In genomic region chr2:9310390-9310789, GRCh38 we compare ENCODE assay signal across 10 cellular contexts.
DNase-seq lines count a peak whose midpoint lies in the region; ATAC-seq, FAIRE-seq and TF ChIP-seq lines count a peak whose summit lies in the region.
"Had no signal": no experiment of that assay in that cellular context is flagged by ENCODE, and none has a peak within 500 bp of the region (broad histone marks: within the 10 kb centered on the region; RNA-seq: fewer than 3 reads in every experiment).

No MANE protein-coding gene starts in this region.

- no peaks in the 10 kb centered on the region for H3K4me1 Mint-ChIP-seq in natural killer cell

- H3K27me3 ChIP-seq in MG63 (no peaks in the 10 kb centered on the region), lung (ENCODE audit: control insufficient read depth, insufficient read depth) (no peaks in the 10 kb centered on the region)

- no peak overlapping the region for H3K27ac Mint-ChIP-seq in natural killer cell

- no peaks in the 10 kb centered on the region for H3K9me3 Mint-ChIP-seq in natural killer cell
- H3K9me3 Mint-ChIP-seq: activated T-cell treated with anti-CD3 and anti-CD28 coated beads, Interleukin-2, amount 50 U/mL, for 4 hours had no signal

- peaks cover 10% of the 10 kb centered on the region; the same call in 1 of the 2 replicates for H3K36me3 ChIP-seq in MG63
- no peaks in the 10 kb centered on the region for H3K36me3 ChIP-seq in lung (ENCODE audit: control insufficient read depth in 2 of 2, insufficient read depth in 2 of 2, low read length in 2 of 2)

- peaks cover 0 to 8% of the 10 kb centered on the region in 2 donors for H3K27me3 Mint-ChIP-seq in natural killer cell (ENCODE audit: low read depth in 2 of 2)

- no peak for TF ChIP-seq POLR2A in GM12891 (IDR thresholded peaks at IDR 0.05; ENCODE audit: low read depth, low read length)

- FAIRE-seq in urothelium cell line (lab: Jason Lieb, UNC) (no peak), GM12891 (lab: Jason Lieb, UNC) (no peak)
- FAIRE-seq: GM19239 had no signal

- no peaks in the 10 kb centered on the region for H3K36me3 Mint-ChIP-seq in natural killer cell

- TF ChIP-seq CTCF in lung (IDR thresholded peaks at IDR 0.05; ENCODE audit: control extremely low read depth, extremely low read depth), result no peak
- no peak for TF ChIP-seq CTCF in natural killer cell (IDR thresholded peaks at IDR 0.05)

- peak; percentile 89 for DNase-seq in MG63
- DNase-seq in lung (ENCODE audit: low spot score), result no peak
- DNase-seq in urothelium cell line (ENCODE audit: low spot score), result peak; percentile 55
- DNase-seq in GM12891 (ENCODE audit: insufficient read length, low spot score), result no peak
- DNase-seq in NCI-H1092 (lab: John Stamatoyannopoulos, UW), result no peak
- DNase-seq in natural killer cell, result no peak
- DNase-seq: activated T-cell treated with anti-CD3 and anti-CD28 coated beads, Interleukin-2, amount 50 U/mL, for 4 hours; NCI-H146 had no signal

- intact Hi-C loops in natural killer cell (cut with micrococcal nuclease), result no loop called here

- peaks cover 6 to 17% of the 10 kb centered on the region in 2 donors for H3K4me1 ChIP-seq in lung (ENCODE audit: control insufficient read depth in 2 of 2, insufficient read depth in 2 of 2, low read length in 2 of 2)

- H3K27ac ChIP-seq in cingulate gyrus (ENCODE audit: low read depth, low read length) (peak overlapping the region; percentile 47), lung (ENCODE audit: low read depth in 1 of 2, low read length in 1 of 2) (peak overlapping the region; percentile 33 to 90)

- H3K9me3 ChIP-seq in MG63 (no peaks in the 10 kb centered on the region), lung (ENCODE audit: control insufficient read depth in 2 of 2, insufficient read depth in 1 of 2, low read length in 1 of 2) (no peaks in the 10 kb centered on the region)

- H3K4me3 ChIP-seq in MG63 (no peak overlapping the region), lung (no peak overlapping the region)

- no peak overlapping the region for H3K4me3 Mint-ChIP-seq in natural killer cell
- H3K4me3 Mint-ChIP-seq: activated T-cell treated with anti-CD3 and anti-CD28 coated beads, Interleukin-2, amount 50 U/mL, for 4 hours had no signal

- ATAC-seq in lung (ENCODE audit: insufficient read depth, low FRiP score) (peak; percentile 64), natural killer cell (no peak)
- ATAC-seq: activated T-cell treated with anti-CD3 and anti-CD28 coated beads, Interleukin-2, amount 50 U/mL, for 4 hours had no signal

TF ChIP-seq in GM12891, 5 proteins besides CTCF, POLR2A, EP300 and RAD21:
- TF ChIP-seq TAF1 (IDR thresholded peaks at IDR 0.05; ENCODE audit: low read depth, low read length), result no peak
- no peak for TF ChIP-seq POU2F2 (IDR thresholded peaks at IDR 0.05; ENCODE audit: low read depth, low read length)
- TF ChIP-seq SPI1 (IDR thresholded peaks at IDR 0.05; ENCODE audit: low read depth, low read length), result no peak
- TF ChIP-seq PAX5 (IDR thresholded peaks at IDR 0.05; ENCODE audit: insufficient read depth, low read length, severe bottlenecking), result no peak
- TF ChIP-seq POLR2AphosphoS5 (IDR thresholded peaks at IDR 0.05; ENCODE audit: low read depth, low read length), result no peak

Comparison
In these comparisons a context has a peak if more than half of its experiments do, and no peak if none do; other contexts are left out.
1. DNase-seq: peak in MG63 (single experiment) and urothelium cell line (single experiment); none in lung (single experiment), GM12891 (single experiment), NCI-H1092 (single experiment) and natural killer cell (single experiment).